ENCODE assay signal across 18 cellular contexts in genomic region chr1:220367833-220368232, GRCh38.
"Had no signal": no experiment of that assay in that cellular context is flagged by ENCODE, and none has a peak within 500 bp of the region (broad histone marks: within the 10 kb centered on the region; RNA-seq: fewer than 3 reads in every experiment).

No MANE protein-coding gene starts in this region.

- H3K9me3 ChIP-seq: adrenal gland, stomach, upper lobe of left lung had no signal

- H3K36me3 ChIP-seq: adrenal gland, gastroesophageal sphincter, stomach, upper lobe of left lung, WERI-Rb-1 had no signal

- DNase-seq: activated CD4-positive, alpha-beta T cell treated with anti-CD3 and anti-CD28 coated beads for 1 hour; activated CD8-positive, alpha-beta memory T cell treated with anti-CD3 and anti-CD28 coated beads for 24 hours; activated CD8-positive, alpha-beta memory T cell treated with anti-CD3 and anti-CD28 coated beads, Interleukin-2, amount 50 U/mL, for 48 hours; activated effector memory CD4-positive, alpha-beta T cell treated with Interleukin-2 at 50 U/mL for 16 hours; activated T-cell treated with anti-CD3 and anti-CD28 coated beads, Interleukin-2, amount 50 U/mL, for 48 hours; adrenal gland; cerebellar nuclear complex; cortex of kidney; midbrain; occipital lobe; posterior cingulate gyrus; stimulated activated CD4-positive, alpha-beta T cell treated with anti-CD3 and anti-CD28 coated beads, Interleukin-15, amount 100 ng/mL, for 24 hours; stimulated activated CD4-positive, alpha-beta T cell treated with anti-CD3 and anti-CD28 coated beads, Interleukin-2, amount 100 ng/mL, for 48 hours; stomach; T-helper 2 cell; upper lobe of left lung; WERI-Rb-1 had no signal

- ATAC-seq: gastroesophageal sphincter had no signal

- H3K27me3 ChIP-seq: adrenal gland, gastroesophageal sphincter, stomach, upper lobe of left lung had no signal

- H3K4me1 ChIP-seq: adrenal gland, stomach had no signal

- H3K27ac ChIP-seq: adrenal gland, gastroesophageal sphincter, stomach, upper lobe of left lung, WERI-Rb-1 had no signal

- H3K4me3 ChIP-seq: adrenal gland, gastroesophageal sphincter, stomach, upper lobe of left lung had no signal
